In the genomic region with DNA sequence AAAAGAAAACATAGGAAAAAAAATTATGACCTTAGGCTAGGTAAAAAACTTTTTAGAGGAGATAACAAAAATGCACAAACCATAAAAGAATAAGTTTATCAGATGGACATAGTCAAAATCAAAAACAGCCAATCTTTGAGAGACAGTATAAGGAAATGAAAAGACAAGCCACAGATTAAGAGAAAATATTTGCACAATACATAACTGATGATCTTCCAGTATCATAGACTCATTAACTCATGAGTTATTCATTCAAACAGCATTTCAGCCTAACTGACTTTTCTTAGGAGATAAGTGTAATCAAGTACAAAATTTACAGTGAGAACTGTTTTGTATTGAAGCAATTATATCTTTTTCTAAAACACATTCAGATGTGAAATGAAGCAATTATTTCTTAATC, we compare ENCODE assay signal across 27 cellular contexts.
"Had no signal": no experiment of that assay in that cellular context is flagged by ENCODE, and none has a peak within 500 bp of the region (broad histone marks: within the 10 kb centered on the region; RNA-seq: fewer than 3 reads in every experiment).

No MANE protein-coding gene starts in this region.

- ATAC-seq: activated naive CD4-positive, alpha-beta T cell treated with anti-CD3 and anti-CD28 coated beads, Interleukin-2, amount 50 U/mL, for 72 hours; activated T-cell treated with anti-CD3 and anti-CD28 coated beads, Interleukin-2, amount 50 U/mL, for 72 hours; gastroesophageal sphincter; heart right ventricle; WTC11 had no signal

- H3K27me3 Mint-ChIP-seq: activated CD4-positive, alpha-beta memory T cell treated with anti-CD3 and anti-CD28 coated beads, Interleukin-2, amount 10 ng/mL, durations not matched to agents 7 days and 5 days; activated CD4-positive, alpha-beta T cell treated with anti-CD3 and anti-CD28 coated beads, Interleukin-2, amount 10 ng/mL, durations not matched to agents 7 days and 5 days; activated naive CD4-positive, alpha-beta T cell treated with anti-CD3 and anti-CD28 coated beads, Interleukin-2, amount 10 ng/mL, durations not matched to agents 7 days and 5 days; central memory CD8-positive, alpha-beta T cell had no signal

- H3K4me1 Mint-ChIP-seq: activated CD4-positive, alpha-beta memory T cell treated with anti-CD3 and anti-CD28 coated beads, Interleukin-2, amount 10 ng/mL, durations not matched to agents 7 days and 5 days; activated CD4-positive, alpha-beta T cell treated with anti-CD3 and anti-CD28 coated beads, Interleukin-2, amount 10 ng/mL, durations not matched to agents 7 days and 5 days; activated naive CD4-positive, alpha-beta T cell treated with anti-CD3 and anti-CD28 coated beads, Interleukin-2, amount 10 ng/mL, durations not matched to agents 7 days and 5 days; activated naive CD8-positive, alpha-beta T cell treated with anti-CD3 and anti-CD28 coated beads, Interleukin-2, amount 10 ng/mL, durations not matched to agents 7 days and 5 days; central memory CD8-positive, alpha-beta T cell; endodermal cell; WTC11 had no signal

- H3K36me3 Mint-ChIP-seq: activated naive CD4-positive, alpha-beta T cell treated with anti-CD3 and anti-CD28 coated beads, Interleukin-2, amount 10 ng/mL, durations not matched to agents 7 days and 5 days; activated naive CD4-positive, alpha-beta T cell treated with anti-CD3 and anti-CD28 coated beads, Interleukin-2, amount 50 U/mL, for 72 hours; activated naive CD8-positive, alpha-beta T cell treated with anti-CD3 and anti-CD28 coated beads, Interleukin-2, amount 10 ng/mL, durations not matched to agents 7 days and 5 days; brain; WTC11 had no signal

- H3K9me3 Mint-ChIP-seq: activated CD4-positive, alpha-beta memory T cell treated with anti-CD3 and anti-CD28 coated beads, Interleukin-2, amount 10 ng/mL, durations not matched to agents 7 days and 5 days; activated CD4-positive, alpha-beta T cell treated with anti-CD3 and anti-CD28 coated beads, Interleukin-2, amount 10 ng/mL, durations not matched to agents 7 days and 5 days; activated naive CD4-positive, alpha-beta T cell treated with anti-CD3 and anti-CD28 coated beads, Interleukin-2, amount 10 ng/mL, durations not matched to agents 7 days and 5 days; activated naive CD4-positive, alpha-beta T cell treated with anti-CD3 and anti-CD28 coated beads, Interleukin-2, amount 50 U/mL, for 72 hours; activated naive CD8-positive, alpha-beta T cell treated with anti-CD3 and anti-CD28 coated beads, Interleukin-2, amount 10 ng/mL, durations not matched to agents 7 days and 5 days; activated T-cell treated with anti-CD3 and anti-CD28 coated beads, Interleukin-2, amount 50 U/mL, for 24 hours; activated T-cell treated with anti-CD3 and anti-CD28 coated beads, Interleukin-2, amount 50 U/mL, for 72 hours; brain; central memory CD8-positive, alpha-beta T cell; dendritic cell treated with granulocyte-macrophage colony-stimulating factor and Interleukin-4, amounts not matched to agents 40 ng/mL and 50 ng/mL, for 4 days; endodermal cell; WTC11 had no signal

- FAIRE-seq: bronchial epithelial cell had no signal

- DNase-seq: activated CD4-positive, alpha-beta memory T cell treated with anti-CD3 and anti-CD28 coated beads, Interleukin-2, amount 10 ng/mL, durations not matched to agents 7 days and 5 days; activated CD4-positive, alpha-beta T cell treated with anti-CD3 and anti-CD28 coated beads for 1 hour; activated CD4-positive, alpha-beta T cell treated with anti-CD3 and anti-CD28 coated beads for 4 hours; activated CD4-positive, alpha-beta T cell treated with anti-CD3 and anti-CD28 coated beads, Interleukin-2, amount 10 ng/mL, durations not matched to agents 7 days and 5 days; activated CD4-positive, alpha-beta T cell treated with anti-CD3 and anti-CD28 coated beads, Interleukin-2, amount 50 U/mL, for 4 hours; activated CD8-positive, alpha-beta memory T cell treated with anti-CD3 and anti-CD28 coated beads, Interleukin-2, amount 50 U/mL, for 48 hours; activated gamma-delta T cell; activated naive CD4-positive, alpha-beta T cell; activated naive CD4-positive, alpha-beta T cell treated with anti-CD3 and anti-CD28 coated beads, Interleukin-2, amount 10 ng/mL, durations not matched to agents 7 days and 5 days; activated naive CD8-positive, alpha-beta T cell treated with anti-CD3 and anti-CD28 coated beads, Interleukin-2, amount 10 ng/mL, durations not matched to agents 7 days and 5 days; activated T-cell treated with anti-CD3 and anti-CD28 coated beads for 4 hours; activated T-cell treated with anti-CD3 and anti-CD28 coated beads, Interleukin-2, amount 50 U/mL, for 24 hours; activated T-cell treated with anti-CD3 and anti-CD28 coated beads, Interleukin-2, amount 50 U/mL, for 72 hours; dorsolateral prefrontal cortex; effector memory CD4-positive, alpha-beta T cell; endodermal cell; erythroblast; foreskin melanocyte; heart right ventricle; T-helper 2 cell had no signal

- H3K27ac Mint-ChIP-seq: activated CD4-positive, alpha-beta memory T cell treated with anti-CD3 and anti-CD28 coated beads, Interleukin-2, amount 10 ng/mL, durations not matched to agents 7 days and 5 days; activated CD4-positive, alpha-beta T cell treated with anti-CD3 and anti-CD28 coated beads, Interleukin-2, amount 10 ng/mL, durations not matched to agents 7 days and 5 days; activated naive CD4-positive, alpha-beta T cell treated with anti-CD3 and anti-CD28 coated beads, Interleukin-2, amount 10 ng/mL, durations not matched to agents 7 days and 5 days; activated naive CD4-positive, alpha-beta T cell treated with anti-CD3 and anti-CD28 coated beads, Interleukin-2, amount 50 U/mL, for 72 hours; activated naive CD8-positive, alpha-beta T cell treated with anti-CD3 and anti-CD28 coated beads, Interleukin-2, amount 10 ng/mL, durations not matched to agents 7 days and 5 days; activated T-cell treated with anti-CD3 and anti-CD28 coated beads, Interleukin-2, amount 50 U/mL, for 24 hours; activated T-cell treated with anti-CD3 and anti-CD28 coated beads, Interleukin-2, amount 50 U/mL, for 72 hours; brain; dendritic cell treated with granulocyte-macrophage colony-stimulating factor and Interleukin-4, amounts not matched to agents 40 ng/mL and 50 ng/mL, for 4 days; endodermal cell; WTC11 had no signal

- H3K4me3 Mint-ChIP-seq: activated CD4-positive, alpha-beta memory T cell treated with anti-CD3 and anti-CD28 coated beads, Interleukin-2, amount 10 ng/mL, durations not matched to agents 7 days and 5 days; activated CD4-positive, alpha-beta T cell treated with anti-CD3 and anti-CD28 coated beads, Interleukin-2, amount 10 ng/mL, durations not matched to agents 7 days and 5 days; activated naive CD4-positive, alpha-beta T cell treated with anti-CD3 and anti-CD28 coated beads, Interleukin-2, amount 10 ng/mL, durations not matched to agents 7 days and 5 days; activated naive CD8-positive, alpha-beta T cell treated with anti-CD3 and anti-CD28 coated beads, Interleukin-2, amount 10 ng/mL, durations not matched to agents 7 days and 5 days; activated T-cell treated with anti-CD3 and anti-CD28 coated beads, Interleukin-2, amount 50 U/mL, for 24 hours; activated T-cell treated with anti-CD3 and anti-CD28 coated beads, Interleukin-2, amount 50 U/mL, for 72 hours; brain; central memory CD8-positive, alpha-beta T cell; dendritic cell treated with granulocyte-macrophage colony-stimulating factor and Interleukin-4, amounts not matched to agents 40 ng/mL and 50 ng/mL, for 4 days; endodermal cell; WTC11 had no signal
